In genomic region chr15:72998681-72999466, GRCh38 we compare ENCODE assay signal across 16 cellular contexts.
"Had no signal": no experiment of that assay in that cellular context is flagged by ENCODE, and none has a peak within 500 bp of the region (broad histone marks: within the 10 kb centered on the region; RNA-seq: fewer than 3 reads in every experiment).

No MANE protein-coding gene starts in this region.

- FAIRE-seq: endometrium had no signal

- H3K9me3 ChIP-seq: gastroesophageal sphincter, lower lobe of right lung, tibial artery, vagina had no signal

- H3K27me3 ChIP-seq: brain microvascular endothelial cell, dorsolateral prefrontal cortex, gastroesophageal sphincter, tibial artery, vagina had no signal

- DNase-seq: activated CD4-positive, alpha-beta memory T cell treated with anti-CD3 and anti-CD28 coated beads for 36 hours; activated CD4-positive, alpha-beta T cell treated with anti-CD3 and anti-CD28 coated beads for 1 hour; activated effector memory CD4-positive, alpha-beta T cell treated with anti-CD3 and anti-CD28 coated beads, Interleukin-2, amount 50 U/mL, for 16 hours; activated naive CD8-positive, alpha-beta T cell treated with anti-CD3 and anti-CD28 coated beads for 36 hours; activated T-cell treated with anti-CD3 and anti-CD28 coated beads, Interleukin-2, amount 50 U/mL, for 4 hours; brain microvascular endothelial cell; hypothalamus; lower lobe of right lung; stimulated activated CD4-positive, alpha-beta T cell treated with anti-CD3 and anti-CD28 coated beads, Interleukin-15, amount 100 ng/mL, for 24 hours; stimulated activated CD4-positive, alpha-beta T cell treated with anti-CD3 and anti-CD28 coated beads, Interleukin-4, amount 100 ng/mL, for 4 hours; tibial artery had no signal

- H3K27ac ChIP-seq: brain microvascular endothelial cell, dorsolateral prefrontal cortex, gastroesophageal sphincter, lower lobe of right lung, tibial artery, vagina had no signal

- ATAC-seq: activated T-cell treated with anti-CD3 and anti-CD28 coated beads, Interleukin-2, amount 50 U/mL, for 4 hours; gastroesophageal sphincter; lower lobe of right lung; natural killer cell treated with Interleukin-12 subunit alpha and Interleukin-12 subunit beta and Interleukin-15 and Interleukin-18, amount 100 ng/mL, for 72 hours had no signal

- H3K36me3 ChIP-seq: brain microvascular endothelial cell, gastroesophageal sphincter, lower lobe of right lung, tibial artery, vagina had no signal

- H3K4me3 ChIP-seq: dorsolateral prefrontal cortex, gastroesophageal sphincter, lower lobe of right lung, tibial artery, vagina had no signal
